ENCODE assay signal across 11 cellular contexts in genomic region chr7:150515248-150515647, GRCh38. TPM values are rescaled to one million over a fixed set of nuclear protein-coding genes. Genes with fewer than 3 reads are reported as not detected.
A peak's percentile ranks its signal among the peaks of the same experiment; 100 is the strongest.
DNase-seq lines count a peak whose midpoint lies in the region; ATAC-seq lines count a peak whose summit lies in the region.
"Had no signal": no experiment of that assay in that cellular context is flagged by ENCODE, and none has a peak within 500 bp of the region (broad histone marks: within the 10 kb centered on the region; RNA-seq: fewer than 3 reads in every experiment).

No MANE protein-coding gene starts in this region.

- H3K27ac ChIP-seq in trophoblast cell (ENCODE audit: low read depth, low read length), result no peak overlapping the region

- peak overlapping the region; percentile 98 for H3K4me3 Mint-ChIP-seq in effector memory CD8-positive, alpha-beta T cell
- peak overlapping the region; percentile 87 for H3K4me3 Mint-ChIP-seq in stimulated activated effector memory CD8-positive, alpha-beta T cell treated with anti-CD3 and anti-CD28 coated beads, Interleukin-12 subunit alpha, Interleukin-12 subunit beta, amount 100 ng/mL, for 72 hours

- H3K4ac ChIP-seq in trophoblast cell (ENCODE audit: low read depth, low read length), result no peak overlapping the region

- no peak overlapping the region for H3K4me2 ChIP-seq in trophoblast cell (ENCODE audit: low read length)

- no peaks in the 10 kb centered on the region for H3K79me2 ChIP-seq in trophoblast cell (ENCODE audit: control insufficient read depth, insufficient read depth, low read length, poor library complexity)

- H2BK5ac ChIP-seq in trophoblast cell (ENCODE audit: low read depth, low read length, poor library complexity), result no peak overlapping the region

- no peak for DNase-seq in effector memory CD8-positive, alpha-beta T cell
- no peak for DNase-seq in stimulated activated effector memory CD8-positive, alpha-beta T cell treated with anti-CD3 and anti-CD28 coated beads, Interleukin-12 subunit alpha, Interleukin-12 subunit beta, amount 100 ng/mL, for 72 hours (ENCODE audit: low spot score in 2 of 2)
- DNase-seq in activated effector memory CD4-positive, alpha-beta T cell treated with anti-CD3 and anti-CD28 coated beads, Interleukin-2, amount 50 U/mL, for 16 hours, result no peak
- DNase-seq in trophoblast cell (no peak), SK-N-DZ (ENCODE audit: low spot score) (no peak)
- DNase-seq: activated gamma-delta T cell, GF-D8, NCI-H1105 treated with DMSO at 0.1 percent for 48 hours had no signal

- peaks cover 5 to 11% of the 10 kb centered on the region in 2 donors for H3K9me3 Mint-ChIP-seq in effector memory CD8-positive, alpha-beta T cell
- H3K9me3 Mint-ChIP-seq in stimulated activated effector memory CD8-positive, alpha-beta T cell treated with anti-CD3 and anti-CD28 coated beads, Interleukin-12 subunit alpha, Interleukin-12 subunit beta, amount 100 ng/mL, for 72 hours, result peaks cover 3% of the 10 kb centered on the region

- H3K4me1 ChIP-seq in trophoblast cell (ENCODE audit: control insufficient read depth in 1 of 2, insufficient read depth in 2 of 2, low read length in 2 of 2), result no peaks in the 10 kb centered on the region

- H3K4me1 Mint-ChIP-seq in effector memory CD8-positive, alpha-beta T cell (ENCODE audit: low read depth in 2 of 2), result peaks cover 34 to 49% of the 10 kb centered on the region in 2 donors
- H3K4me1 Mint-ChIP-seq in stimulated activated effector memory CD8-positive, alpha-beta T cell treated with anti-CD3 and anti-CD28 coated beads, Interleukin-12 subunit alpha, Interleukin-12 subunit beta, amount 100 ng/mL, for 72 hours, result peaks cover 60% of the 10 kb centered on the region

- H2AFZ ChIP-seq in trophoblast cell (ENCODE audit: insufficient read depth, low read length, poor library complexity), result no peak overlapping the region

- no peak overlapping the region for H4K91ac ChIP-seq in trophoblast cell (ENCODE audit: low read depth, low read length)

- no peak overlapping the region for H3K4me3 ChIP-seq in trophoblast cell (ENCODE audit: low read depth, low read length)

- no peak overlapping the region for H2BK12ac ChIP-seq in trophoblast cell (ENCODE audit: low read length)

- H3K27me3 ChIP-seq in trophoblast cell (ENCODE audit: insufficient read depth, low read length), result no peaks in the 10 kb centered on the region

- no peak overlapping the region for H3K23ac ChIP-seq in trophoblast cell (ENCODE audit: low read length)

- no peaks in the 10 kb centered on the region for H3K36me3 ChIP-seq in trophoblast cell (ENCODE audit: control insufficient read depth in 1 of 2, insufficient read depth in 2 of 2, low read length in 2 of 2)

- peaks cover 37% of the 10 kb centered on the region for H3K36me3 Mint-ChIP-seq in effector memory CD8-positive, alpha-beta T cell (ENCODE audit: insufficient read depth)
- peaks cover 13% of the 10 kb centered on the region for H3K36me3 Mint-ChIP-seq in stimulated activated effector memory CD8-positive, alpha-beta T cell treated with anti-CD3 and anti-CD28 coated beads, Interleukin-12 subunit alpha, Interleukin-12 subunit beta, amount 100 ng/mL, for 72 hours

- H3K9ac ChIP-seq in trophoblast cell (ENCODE audit: low read length), result no peak overlapping the region

- H3K14ac ChIP-seq in trophoblast cell (ENCODE audit: low read length), result no peak overlapping the region

- ATAC-seq in GM18907 (IDR thresholded peaks at IDR 0.05; ENCODE audit: unreplicated experiment), result peak; percentile 29
- ATAC-seq in HG02973 (IDR thresholded peaks at IDR 0.05; ENCODE audit: unreplicated experiment), result peak; percentile 23
- peak; percentile 16 for ATAC-seq in effector memory CD8-positive, alpha-beta T cell (replicated peaks)
- ATAC-seq in stimulated activated effector memory CD8-positive, alpha-beta T cell treated with anti-CD3 and anti-CD28 coated beads, Interleukin-12 subunit alpha, Interleukin-12 subunit beta, amount 100 ng/mL, for 72 hours, result peak; percentile 39
- no peak for ATAC-seq in esophagus mucosa

- no peaks in the 10 kb centered on the region for H3K9me3 ChIP-seq in trophoblast cell (ENCODE audit: insufficient read depth, low read depth, low read length)

- H3K27me3 Mint-ChIP-seq in effector memory CD8-positive, alpha-beta T cell, result no peaks in the 10 kb centered on the region

- no peak overlapping the region for H3K18ac ChIP-seq in trophoblast cell (ENCODE audit: low read length)

- no peaks in the 10 kb centered on the region for H3K79me1 ChIP-seq in trophoblast cell (ENCODE audit: low read length)

- H2AK5ac ChIP-seq in trophoblast cell (ENCODE audit: low read length), result no peak overlapping the region

- peak overlapping the region; percentile 91 to 94 for H3K27ac Mint-ChIP-seq in effector memory CD8-positive, alpha-beta T cell
- H3K27ac Mint-ChIP-seq in stimulated activated effector memory CD8-positive, alpha-beta T cell treated with anti-CD3 and anti-CD28 coated beads, Interleukin-12 subunit alpha, Interleukin-12 subunit beta, amount 100 ng/mL, for 72 hours, result peak overlapping the region; percentile 97

- no CpG with 5 or more reads among the region's 4 CpGs for WGBS in trophoblast cell (ENCODE audit: extremely low coverage, insufficient coverage, insufficient read length)

- no peak overlapping the region for H2BK120ac ChIP-seq in trophoblast cell (ENCODE audit: insufficient read depth, low read length, poor library complexity)

- H4K12ac ChIP-seq in trophoblast cell (ENCODE audit: low read depth, low read length), result no peak overlapping the region

- H4K8ac ChIP-seq in trophoblast cell (ENCODE audit: low read depth, low read length), result no peak overlapping the region

RNA-seq across cellular contexts. Expression of gene GIMAP7, which starts 0.6 kb away (rescaled TPM):
- polyA plus RNA-seq in trophoblast cell (2013), result not detected in 2 replicates
- not detected in 2 replicates for polyA plus RNA-seq in SK-N-DZ (2014; cell fraction: cytosol; rRNA removed)
- not detected in 2 replicates for polyA plus RNA-seq in SK-N-DZ (2014; cell fraction: nucleus; rRNA removed)
- total RNA-seq in esophagus mucosa, result 2.7 TPM

RNA-seq across cellular contexts. Expression of gene GIMAP4, which starts 51.9 kb away (rescaled TPM):
- 0.03 TPM in 1 of 2 replicates, not detected in the other for polyA plus RNA-seq in trophoblast cell (2013)
- polyA plus RNA-seq in SK-N-DZ (2014; cell fraction: cytosol; rRNA removed), result not detected in 2 replicates
- polyA plus RNA-seq in SK-N-DZ (2014; cell fraction: nucleus; rRNA removed), result not detected in 2 replicates
- total RNA-seq in esophagus mucosa, result 3.4 TPM
